ENCODE assay signal across 20 cellular contexts in genomic region chr4:80192937-80193336, GRCh38. TPM values are rescaled to one million over a fixed set of nuclear protein-coding genes. Genes with fewer than 3 reads are reported as not detected.
DNase-seq lines count a peak whose midpoint lies in the region; FAIRE-seq and TF ChIP-seq lines count a peak whose summit lies in the region.
"Had no signal": no experiment of that assay in that cellular context is flagged by ENCODE, and none has a peak within 500 bp of the region (broad histone marks: within the 10 kb centered on the region; RNA-seq: fewer than 3 reads in every experiment).

No MANE protein-coding gene starts in this region.

- H3K4me1 ChIP-seq in astrocyte (ENCODE audit: insufficient read depth, low read length), result peaks cover 14% of the 10 kb centered on the region
- no peaks in the 10 kb centered on the region for H3K4me1 ChIP-seq in MM.1S (ENCODE audit: low read length)
- H3K4me1 ChIP-seq: colonic mucosa had no signal

- H3K79me2 ChIP-seq in astrocyte (ENCODE audit: insufficient read depth, low read length) (no peaks in the 10 kb centered on the region), MM.1S (ENCODE audit: low read length) (no peaks in the 10 kb centered on the region)

- no peak overlapping the region for H3K4me3 ChIP-seq in AG04449 (ENCODE audit: low read depth, low read length)
- no peak overlapping the region for H3K4me3 ChIP-seq in astrocyte (ENCODE audit: insufficient read depth, low read depth, low read length)
- no peak overlapping the region for H3K4me3 ChIP-seq in MM.1S (ENCODE audit: low read length)
- H3K4me3 ChIP-seq: colonic mucosa, left ventricle myocardium inferior, pancreas, smooth muscle cell had no signal

- H3K4me2 ChIP-seq in astrocyte (ENCODE audit: low read length) (no peak overlapping the region), MM.1S (ENCODE audit: low read depth, low read length) (no peak overlapping the region)
- H3K4me2 ChIP-seq: smooth muscle cell had no signal

- H3K9me3 ChIP-seq in astrocyte (ENCODE audit: insufficient read depth, low read depth, low read length), result no peaks in the 10 kb centered on the region
- H3K9me3 ChIP-seq in MM.1S (replicated peaks; ENCODE audit: insufficient read depth, low read length), result no peaks in the 10 kb centered on the region
- H3K9me3 ChIP-seq: colonic mucosa, left ventricle myocardium inferior, pancreas had no signal

- H3K4me1 Mint-ChIP-seq in astrocyte (ENCODE audit: low read depth, unreplicated experiment), result peaks cover 2% of the 10 kb centered on the region

- H3K27me3 ChIP-seq in astrocyte (ENCODE audit: insufficient read depth, low read length) (peaks cover 47% of the 10 kb centered on the region), MM.1S (replicated peaks; ENCODE audit: insufficient read depth, low read length) (no peaks in the 10 kb centered on the region)

- H3K9me3 Mint-ChIP-seq in astrocyte (ENCODE audit: unreplicated experiment), result peaks cover 7% of the 10 kb centered on the region
- H3K9me3 Mint-ChIP-seq: activated B cell treated with CpG ODN at 0.5 μM for 24 hours had no signal

- no peak overlapping the region for H3K4me3 Mint-ChIP-seq in astrocyte (ENCODE audit: unreplicated experiment)
- H3K4me3 Mint-ChIP-seq: activated B cell treated with CpG ODN at 0.5 μM for 24 hours had no signal

- peaks cover 4% of the 10 kb centered on the region for H4K20me1 ChIP-seq in astrocyte (ENCODE audit: insufficient read depth, low read length)
- no peaks in the 10 kb centered on the region for H4K20me1 ChIP-seq in MM.1S (ENCODE audit: insufficient read depth, low read length)

- H3F3A ChIP-seq in MM.1S (ENCODE audit: insufficient read depth, low read length), result no peaks in the 10 kb centered on the region

- H3K27me3 Mint-ChIP-seq in astrocyte (ENCODE audit: low read depth, unreplicated experiment), result peaks cover 100% of the 10 kb centered on the region

- TF ChIP-seq CTCF in AG04449 (IDR thresholded peaks at IDR 0.05; ENCODE audit: insufficient read depth, low read length, missing control alignments), result no peak
- no peak for TF ChIP-seq CTCF in astrocyte (IDR thresholded peaks at IDR 0.05; ENCODE audit: insufficient read depth, low read depth, low read length)
- TF ChIP-seq CTCF in MM.1S (IDR thresholded peaks at IDR 0.05; ENCODE audit: low read length), result no peak

- H3K9ac ChIP-seq in astrocyte (ENCODE audit: low read length) (no peak overlapping the region), MM.1S (ENCODE audit: low read length) (no peak overlapping the region)

- H3K36me3 ChIP-seq in astrocyte (ENCODE audit: insufficient read depth, low read length) (no peaks in the 10 kb centered on the region), MM.1S (replicated peaks; ENCODE audit: insufficient read depth, low read length) (no peaks in the 10 kb centered on the region)
- H3K36me3 ChIP-seq: colonic mucosa, left ventricle myocardium inferior, pancreas had no signal

- H3K36me3 Mint-ChIP-seq in astrocyte (ENCODE audit: low read depth, unreplicated experiment), result no peaks in the 10 kb centered on the region

- H2AFZ ChIP-seq in astrocyte (ENCODE audit: low read depth, low read length) (no peak overlapping the region), MM.1S (ENCODE audit: low read length) (no peak overlapping the region)

- no peaks in the 10 kb centered on the region for H3K9me2 ChIP-seq in MM.1S (replicated peaks; ENCODE audit: insufficient read depth, low read length)

- H3K27ac Mint-ChIP-seq in astrocyte (ENCODE audit: unreplicated experiment), result no peak overlapping the region
- H3K27ac Mint-ChIP-seq: activated B cell treated with CpG ODN at 0.5 μM for 24 hours had no signal

- H3K27ac ChIP-seq in astrocyte (ENCODE audit: low read depth, low read length) (no peak overlapping the region), MM.1S (ENCODE audit: low read length) (no peak overlapping the region)
- H3K27ac ChIP-seq: colonic mucosa, left ventricle myocardium inferior, pancreas had no signal

- no peak for FAIRE-seq in astrocyte (lab: Jason Lieb, UNC)
- FAIRE-seq: HTR-8/SVneo, pancreas had no signal

- DNase-seq in AG04449 (ENCODE audit: low read depth, low spot score), result peak; percentile 60
- DNase-seq in HCEC 1CT, result peak; percentile 78
- peak; percentile 56 for DNase-seq in astrocyte (ENCODE audit: low read depth)
- peak; percentile 69 for DNase-seq in hepatic stellate cell (ENCODE audit: low spot score)
- DNase-seq in NCI-H1694 (lab: John Stamatoyannopoulos, UW), result no peak
- DNase-seq in NOMO-1 treated with DMSO at 0.1 percent for 48 hours (lab: John Stamatoyannopoulos, UW; ENCODE audit: unreplicated experiment), result no peak
- DNase-seq in dermis blood vessel endothelial cell, result no peak
- no peak for DNase-seq in MM.1S
- DNase-seq: activated B cell treated with CpG ODN at 0.5 μM for 24 hours; activated effector memory CD4-positive, alpha-beta T cell treated with anti-CD3 and anti-CD28 coated beads, Interleukin-2, amount 50 U/mL, for 16 hours; AML-193; aorta; Calu3; colonic mucosa; erythroblast; left ventricle myocardium inferior; NCI-H2171 treated with DMSO at 0.1 percent for 48 hours; pancreas had no signal

- CTCF ChIA-PET in AG04449 (lab: Yijun Ruan, JAX), result interaction anchor here (1.0 to 2.3 kb wide), 2 partner anchors 8 to 10 kb away, joined by 3 to 13 read pairs; no protein-coding TSS in a partner anchor

- POLR2A ChIA-PET in AG04449 (lab: Yijun Ruan, JAX), result no interaction called here

RNA-seq across cellular contexts. Expression of gene PRDM8, which starts 4.4 kb away (rescaled TPM):
- 0.19 and 0.25 TPM in 2 replicates for total RNA-seq in astrocyte
- total RNA-seq in dermis blood vessel endothelial cell, result 1.2 TPM in 2 replicates

Comparison
In these comparisons a context has a peak if more than half of its experiments do, and no peak if none do; other contexts are left out.
1. DNase-seq: peak in AG04449 (single experiment), HCEC 1CT (single experiment), astrocyte (single experiment) and hepatic stellate cell (single experiment); none in NCI-H1694 (single experiment), NOMO-1 treated with DMSO at 0.1 percent for 48 hours (single experiment), dermis blood vessel endothelial cell (single experiment) and MM.1S (single experiment).